ENCODE assay signal across 8 cellular contexts in the genomic region with DNA sequence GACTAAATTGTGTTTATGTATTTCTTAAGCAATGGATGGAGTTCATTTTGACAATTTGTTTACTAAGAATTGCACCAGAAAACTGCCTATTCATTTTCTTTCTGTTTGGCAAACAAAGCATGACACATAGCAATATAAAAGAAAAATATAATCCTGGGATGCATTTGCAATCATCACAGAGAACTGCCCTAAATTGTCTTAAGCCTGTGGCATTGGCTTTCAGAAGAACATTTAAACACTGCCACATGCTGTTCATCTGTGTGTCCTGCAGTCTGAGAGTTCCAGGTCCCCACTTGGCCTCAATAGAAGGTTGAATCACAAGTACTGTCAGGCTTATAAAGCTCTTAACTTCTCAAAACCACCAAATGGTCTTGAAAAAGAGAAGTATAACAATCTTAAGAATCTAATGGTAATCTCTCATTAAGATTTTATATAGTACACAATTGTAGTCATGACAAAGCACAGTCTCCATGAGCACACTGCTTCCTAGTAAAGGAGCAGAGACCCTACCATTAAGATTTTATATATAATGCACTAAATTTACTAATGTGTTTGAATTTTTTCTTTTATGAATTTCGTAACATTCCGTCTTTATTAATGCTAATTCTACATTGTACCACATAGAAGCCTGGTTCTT. TPM values are rescaled to one million over a fixed set of nuclear protein-coding genes. Genes with fewer than 3 reads are reported as not detected.
DNase-seq lines count a peak whose midpoint lies in the region; ATAC-seq and TF ChIP-seq lines count a peak whose summit lies in the region.

No MANE protein-coding gene starts in this region.

- H3K27me3 ChIP-seq in CD8-positive, alpha-beta memory T cell (ENCODE audit: insufficient read depth, low read length, poor library complexity, severe bottlenecking): no peaks in the 10 kb centered on the region
- H3K27me3 ChIP-seq in gastroesophageal sphincter: no peaks in the 10 kb centered on the region

- peak; percentile 74 for ATAC-seq in GM19023 (IDR thresholded peaks at IDR 0.05; ENCODE audit: unreplicated experiment)
- ATAC-seq in HG03432 (IDR thresholded peaks at IDR 0.05; ENCODE audit: unreplicated experiment): peak; percentile 70
- peak; percentile 70 for ATAC-seq in gastroesophageal sphincter

- H3K4me3 ChIP-seq in CD8-positive, alpha-beta memory T cell (ENCODE audit: low read length): no peak overlapping the region
- H3K4me3 ChIP-seq in gastroesophageal sphincter: no peak overlapping the region

- no peak for TF ChIP-seq EP300 in gastroesophageal sphincter (IDR thresholded peaks at IDR 0.05)

- DNase-seq in CD8-positive, alpha-beta memory T cell: peak in 3 of 5 donors; percentile 33 to 45 (median 39)
- DNase-seq in NOMO-1 (lab: John Stamatoyannopoulos, UW; ENCODE audit: unreplicated experiment in 2 of 2): peak; percentile 81 to 94
- peak; percentile 16 for DNase-seq in activated T-helper 2 cell treated with anti-CD3 and anti-CD28 coated beads, Interferon-gamma antibody, Interleukin-2, Interleukin-4, amounts not matched to agents 10 μg/mL and 5 μg/mL and 100 μg/mL, durations not matched to agents 14 hours and 24 hours and 36 hours (ENCODE audit: low spot score)
- DNase-seq in osteocyte (ENCODE audit: extremely low spot score, unreplicated experiment): no peak
- no peak for DNase-seq in NCI-H2171 treated with DMSO at 0.1 percent for 48 hours (lab: John Stamatoyannopoulos, UW)

- H3K27me3 Mint-ChIP-seq in CD8-positive, alpha-beta memory T cell: no peaks in the 10 kb centered on the region
- peaks cover 6% of the 10 kb centered on the region for H3K27me3 Mint-ChIP-seq in activated T-helper 2 cell treated with anti-CD3 and anti-CD28 coated beads, Interferon-gamma antibody, Interleukin-2, Interleukin-4, amounts not matched to agents 10 μg/mL and 5 μg/mL and 100 μg/mL, durations not matched to agents 14 hours and 24 hours and 36 hours (ENCODE audit: low read depth)
- no peaks in the 10 kb centered on the region for H3K27me3 Mint-ChIP-seq in osteocyte (ENCODE audit: unreplicated experiment)

- POLR2A ChIA-PET in CD8-positive, alpha-beta memory T cell (lab: Charles Lee): no interaction called here

- H3K4me1 Mint-ChIP-seq in CD8-positive, alpha-beta memory T cell: no peaks in the 10 kb centered on the region
- H3K4me1 Mint-ChIP-seq in activated T-helper 2 cell treated with anti-CD3 and anti-CD28 coated beads, Interferon-gamma antibody, Interleukin-2, Interleukin-4, amounts not matched to agents 10 μg/mL and 5 μg/mL and 100 μg/mL, durations not matched to agents 14 hours and 24 hours and 36 hours (ENCODE audit: low read depth): peaks cover 8% of the 10 kb centered on the region
- H3K4me1 Mint-ChIP-seq in osteocyte (ENCODE audit: unreplicated experiment): peaks cover 5% of the 10 kb centered on the region

- no peaks in the 10 kb centered on the region for H3K36me3 Mint-ChIP-seq in CD8-positive, alpha-beta memory T cell
- no peaks in the 10 kb centered on the region for H3K36me3 Mint-ChIP-seq in activated T-helper 2 cell treated with anti-CD3 and anti-CD28 coated beads, Interferon-gamma antibody, Interleukin-2, Interleukin-4, amounts not matched to agents 10 μg/mL and 5 μg/mL and 100 μg/mL, durations not matched to agents 14 hours and 24 hours and 36 hours (ENCODE audit: low read depth)
- no peaks in the 10 kb centered on the region for H3K36me3 Mint-ChIP-seq in osteocyte (ENCODE audit: unreplicated experiment)

- no peaks in the 10 kb centered on the region for H3K4me1 ChIP-seq in CD8-positive, alpha-beta memory T cell (ENCODE audit: insufficient read depth, low read length)
- no peaks in the 10 kb centered on the region for H3K4me1 ChIP-seq in gastroesophageal sphincter

- intact Hi-C loops in activated T-helper 2 cell treated with anti-CD3 and anti-CD28 coated beads, Interferon-gamma antibody, Interleukin-2, Interleukin-4, amounts not matched to agents 10 μg/mL and 5 μg/mL and 100 μg/mL, durations not matched to agents 14 hours and 24 hours and 36 hours (cut with micrococcal nuclease): loop anchor here (1.0 to 10.0 kb wide), 6 partner anchors 141 to 896 kb away; a partner anchor contains a TSS

- no peaks in the 10 kb centered on the region for H3K36me3 ChIP-seq in CD8-positive, alpha-beta memory T cell (ENCODE audit: insufficient read depth, low read length)
- H3K36me3 ChIP-seq in gastroesophageal sphincter: no peaks in the 10 kb centered on the region

- no peak overlapping the region for H3K4me3 Mint-ChIP-seq in CD8-positive, alpha-beta memory T cell
- H3K4me3 Mint-ChIP-seq in activated T-helper 2 cell treated with anti-CD3 and anti-CD28 coated beads, Interferon-gamma antibody, Interleukin-2, Interleukin-4, amounts not matched to agents 10 μg/mL and 5 μg/mL and 100 μg/mL, durations not matched to agents 14 hours and 24 hours and 36 hours (ENCODE audit: low read depth): no peak overlapping the region
- H3K4me3 Mint-ChIP-seq in osteocyte (ENCODE audit: unreplicated experiment): no peak overlapping the region

- no peaks in the 10 kb centered on the region for H3K9me3 ChIP-seq in CD8-positive, alpha-beta memory T cell (ENCODE audit: low read length)
- H3K9me3 ChIP-seq in gastroesophageal sphincter: no peaks in the 10 kb centered on the region

- 57 to 64% methylated on average over 2 of the region's 2 CpGs for WGBS in gastroesophageal sphincter (ENCODE audit: low coverage in 1 of 2), 2 donors

- no peak overlapping the region for H3K27ac ChIP-seq in CD8-positive, alpha-beta memory T cell (ENCODE audit: low read depth, low read length)
- H3K27ac ChIP-seq in gastroesophageal sphincter: no peak overlapping the region

- H3K27ac Mint-ChIP-seq in CD8-positive, alpha-beta memory T cell: no peak overlapping the region
- no peak overlapping the region for H3K27ac Mint-ChIP-seq in activated T-helper 2 cell treated with anti-CD3 and anti-CD28 coated beads, Interferon-gamma antibody, Interleukin-2, Interleukin-4, amounts not matched to agents 10 μg/mL and 5 μg/mL and 100 μg/mL, durations not matched to agents 14 hours and 24 hours and 36 hours
- no peak overlapping the region for H3K27ac Mint-ChIP-seq in osteocyte (ENCODE audit: unreplicated experiment)

- TF ChIP-seq CTCF in gastroesophageal sphincter (IDR thresholded peaks at IDR 0.05): peak; percentile 58 to 85 (median 70)
- TF ChIP-seq CTCF in osteocyte (IDR thresholded peaks at IDR 0.05): peak; percentile 90

- no peak for TF ChIP-seq POLR2A in gastroesophageal sphincter (IDR thresholded peaks at IDR 0.05)

- CTCF ChIA-PET in CD8-positive, alpha-beta memory T cell (lab: Charles Lee): interaction anchor here (0.8 to 2.8 kb wide), 3 partner anchors 8 to 702 kb away, joined by 4 to 14 read pairs (median 10); no protein-coding TSS in a partner anchor

- no peaks in the 10 kb centered on the region for H3K9me3 Mint-ChIP-seq in CD8-positive, alpha-beta memory T cell
- no peaks in the 10 kb centered on the region for H3K9me3 Mint-ChIP-seq in activated T-helper 2 cell treated with anti-CD3 and anti-CD28 coated beads, Interferon-gamma antibody, Interleukin-2, Interleukin-4, amounts not matched to agents 10 μg/mL and 5 μg/mL and 100 μg/mL, durations not matched to agents 14 hours and 24 hours and 36 hours
- no peaks in the 10 kb centered on the region for H3K9me3 Mint-ChIP-seq in osteocyte (ENCODE audit: unreplicated experiment)

RNA-seq across cellular contexts. Expression of a gene that starts 29.9 kb away (rescaled TPM):
- total RNA-seq in CD8-positive, alpha-beta memory T cell: 1 to 10 TPM; 4.6 to 7.0 TPM
- polyA plus RNA-seq in CD8-positive, alpha-beta memory T cell: 4.0 TPM
- 1.6 and 2.4 TPM in 2 replicates for total RNA-seq in activated T-helper 2 cell treated with anti-CD3 and anti-CD28 coated beads, Interferon-gamma antibody, Interleukin-2, Interleukin-4, amounts not matched to agents 10 μg/mL and 5 μg/mL and 100 μg/mL, durations not matched to agents 14 hours and 24 hours and 36 hours
- total RNA-seq in gastroesophageal sphincter (10 to 100 TPM in 3 of 4 donors, 1 to 10 TPM in 1; 9.4 to 25.1 (median 15.3) TPM), osteocyte (1.7 and 3.9 TPM in 2 replicates)

RNA-seq across cellular contexts. Expression of a gene that starts 33.3 kb away (rescaled TPM):
- total RNA-seq in CD8-positive, alpha-beta memory T cell: under 1 TPM in 1 of 2 experiments, not detected in 1; 0.16 TPM
- not detected for polyA plus RNA-seq in CD8-positive, alpha-beta memory T cell
- not detected in 2 replicates for total RNA-seq in activated T-helper 2 cell treated with anti-CD3 and anti-CD28 coated beads, Interferon-gamma antibody, Interleukin-2, Interleukin-4, amounts not matched to agents 10 μg/mL and 5 μg/mL and 100 μg/mL, durations not matched to agents 14 hours and 24 hours and 36 hours
- total RNA-seq in gastroesophageal sphincter (under 1 TPM in 2 of 4 donors, not detected in 2; 0.12 to 0.13 TPM), osteocyte (not detected in 2 replicates)

Comparison
In these comparisons a context has a peak if more than half of its experiments do, and no peak if none do; other contexts are left out.
1. DNase-seq: peak in CD8-positive, alpha-beta memory T cell (3 of 5), NOMO-1 (2 of 2) and activated T-helper 2 cell treated with anti-CD3 and anti-CD28 coated beads, Interferon-gamma antibody, Interleukin-2, Interleukin-4, amounts not matched to agents 10 μg/mL and 5 μg/mL and 100 μg/mL, durations not matched to agents 14 hours and 24 hours and 36 hours (single experiment); none in osteocyte (single experiment) and NCI-H2171 treated with DMSO at 0.1 percent for 48 hours (single experiment).
2. Peak in every context shown above with its lines, with median percentiles within 50 percentile points of each other: ATAC-seq.